In the genomic region with DNA sequence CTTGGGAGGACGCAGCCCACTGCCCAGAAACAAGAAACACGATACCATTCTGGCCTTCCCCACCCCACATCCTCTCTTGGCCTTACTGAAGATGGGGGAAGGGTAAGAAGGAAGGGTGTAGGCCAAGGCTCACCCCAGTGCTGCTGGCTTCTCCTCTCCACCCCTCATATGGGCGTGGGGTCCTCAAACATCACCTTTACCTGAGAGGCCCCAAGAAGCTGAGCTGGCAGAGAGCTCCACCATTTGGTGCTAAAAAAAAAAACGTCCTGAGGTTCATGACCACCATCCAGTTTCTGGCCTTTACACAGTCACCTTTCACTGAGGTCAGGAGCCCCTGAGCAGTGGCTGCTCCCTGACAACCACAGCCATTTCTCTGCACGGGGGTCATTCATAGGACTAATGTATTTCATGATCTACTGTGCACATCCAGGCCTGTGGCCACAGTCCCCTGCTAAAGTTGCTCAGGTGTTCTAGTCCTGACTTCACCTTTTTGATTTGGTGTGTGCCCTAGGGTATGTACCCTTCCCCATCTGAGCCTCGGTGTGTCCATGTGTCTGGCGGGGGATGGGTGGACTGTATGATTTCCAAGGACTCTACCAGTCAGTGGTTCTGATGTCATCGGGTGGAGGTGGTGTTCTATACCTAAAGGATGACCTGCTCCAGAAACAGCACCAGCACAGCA, we compare ENCODE assay signal across 1 cellular context.
A peak's percentile ranks its signal among the peaks of the same experiment; 100 is the strongest.
TF ChIP-seq lines count a peak whose summit lies in the region.

No MANE protein-coding gene starts in this region.

TF ChIP-seq in K562, 482 proteins besides CTCF, POLR2A, EP300 and RAD21 (continues in another document):
- TF ChIP-seq ZNF354B (CRISPR knock-in tag; IDR thresholded peaks at IDR 0.05) (no peak), TEAD4 (IDR thresholded peaks at IDR 0.05; ENCODE audit: low read length) (peak; percentile 39; the same call in 1 of the 2 replicates), TEAD4 (CRISPR knock-in tag; IDR thresholded peaks at IDR 0.05; ENCODE audit: borderline replicate concordance) (no peak), ERF (CRISPR knock-in tag; IDR thresholded peaks at IDR 0.05) (peak; percentile 38; the same call in 1 of the 2 replicates), BDP1 (IDR thresholded peaks at IDR 0.05; ENCODE audit: insufficient read depth, insufficient read length) (no peak), KLF6 (CRISPR knock-in tag; IDR thresholded peaks at IDR 0.05; ENCODE audit: borderline replicate concordance) (0 out of 2 replicates have a peak, but pooled peaks have one; percentile 7), DACH1 (IDR thresholded peaks at IDR 0.05; ENCODE audit: partially characterized antibody) (no peak), RHOXF2B (CRISPR knock-in tag; conservative IDR thresholded peaks at IDR 0.05) (0 out of 2 replicates have a peak, but pooled peaks have one; percentile 11), PML (IDR thresholded peaks at IDR 0.05; ENCODE audit: low read length) (0 out of 2 replicates have a peak, but pooled peaks have one; percentile 13), IFI16 (CRISPR knock-in tag; IDR thresholded peaks at IDR 0.05) (no peak), GABPB2 (CRISPR knock-in tag; conservative IDR thresholded peaks at IDR 0.05) (no peak), U2AF2 (optimal IDR thresholded peaks at IDR 0.05; ENCODE audit: low read depth, low read length) (no peak), PCBP1 (IDR thresholded peaks at IDR 0.05; ENCODE audit: low read depth, low read length, poor library complexity, severe bottlenecking) (no peak), ZNF263 (CRISPR knock-in tag; IDR thresholded peaks at IDR 0.05; ENCODE audit: borderline replicate concordance) (0 out of 2 replicates have a peak, but pooled peaks have one; percentile 28), CBFA2T2 (conservative IDR thresholded peaks at IDR 0.05) (no peak), PRPF4 (IDR thresholded peaks at IDR 0.05; ENCODE audit: insufficient read depth, low read depth, low read length, poor library complexity, severe bottlenecking) (no peak), ESRRA (IDR thresholded peaks at IDR 0.05; ENCODE audit: borderline replicate concordance, low read depth) (0 out of 2 replicates have a peak, but pooled peaks have one; percentile 6), PTTG1 (tag; IDR thresholded peaks at IDR 0.05; ENCODE audit: low read depth) (no peak), TOE1 (IDR thresholded peaks at IDR 0.05; ENCODE audit: borderline replicate concordance) (no peak), TOE1 (CRISPR knock-in tag; IDR thresholded peaks at IDR 0.05; ENCODE audit: borderline replicate concordance, low read depth) (peak; percentile 13; the same call in 1 of the 2 replicates), FOXM1 (IDR thresholded peaks at IDR 0.05; ENCODE audit: low read depth) (no peak), FOXM1 (CRISPR knock-in tag; IDR thresholded peaks at IDR 0.05; ENCODE audit: low read depth) (0 out of 2 replicates have a peak, but pooled peaks have one; percentile 21), ZNF347 (CRISPR knock-in tag; IDR thresholded peaks at IDR 0.05; ENCODE audit: low read depth) (no peak), POLR2B (IDR thresholded peaks at IDR 0.05; ENCODE audit: low read depth, partially characterized antibody) (peak; percentile 16), EHMT2 (IDR thresholded peaks at IDR 0.05) (no peak), OTX1 (CRISPR knock-in tag; IDR thresholded peaks at IDR 0.05) (0 out of 2 replicates have a peak, but pooled peaks have one; percentile 22), TSC22D4 (tag; IDR thresholded peaks at IDR 0.05) (no peak), POLR2H (tag; IDR thresholded peaks at IDR 0.05; ENCODE audit: low read depth) (0 out of 2 replicates have a peak, but pooled peaks have one; percentile 17), RBFOX2 (IDR thresholded peaks at IDR 0.05; ENCODE audit: low read depth, low read length) (peak; percentile 46), PPARD (CRISPR knock-in tag; IDR thresholded peaks at IDR 0.05) (no peak), ILF3 (IDR thresholded peaks at IDR 0.05; ENCODE audit: borderline replicate concordance) (no peak)
- TF ChIP-seq, protein P1, sequence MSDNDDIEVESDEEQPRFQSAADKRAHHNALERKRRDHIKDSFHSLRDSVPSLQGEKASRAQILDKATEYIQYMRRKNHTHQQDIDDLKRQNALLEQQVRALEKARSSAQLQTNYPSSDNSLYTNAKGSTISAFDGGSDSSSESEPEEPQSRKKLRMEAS (CRISPR knock-in tag; IDR thresholded peaks at IDR 0.05), result 0 out of 2 replicates have a peak, but pooled peaks have one; percentile 12
- TF ChIP-seq, protein P2, sequence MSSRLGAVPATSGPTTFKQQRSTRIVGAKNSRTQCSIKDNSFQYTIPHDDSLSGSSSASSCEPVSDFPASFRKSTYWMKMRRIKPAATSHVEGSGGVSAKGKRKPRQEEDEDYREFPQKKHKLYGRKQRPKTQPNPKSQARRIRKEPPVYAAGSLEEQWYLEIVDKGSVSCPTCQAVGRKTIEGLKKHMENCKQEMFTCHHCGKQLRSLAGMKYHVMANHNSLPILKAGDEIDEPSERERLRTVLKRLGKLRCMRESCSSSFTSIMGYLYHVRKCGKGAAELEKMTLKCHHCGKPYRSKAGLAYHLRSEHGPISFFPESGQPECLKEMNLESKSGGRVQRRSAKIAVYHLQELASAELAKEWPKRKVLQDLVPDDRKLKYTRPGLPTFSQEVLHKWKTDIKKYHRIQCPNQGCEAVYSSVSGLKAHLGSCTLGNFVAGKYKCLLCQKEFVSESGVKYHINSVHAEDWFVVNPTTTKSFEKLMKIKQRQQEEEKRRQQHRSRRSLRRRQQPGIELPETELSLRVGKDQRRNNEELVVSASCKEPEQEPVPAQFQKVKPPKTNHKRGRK (tag; IDR thresholded peaks at IDR 0.05), result no peak
- TF ChIP-seq, protein P3, sequence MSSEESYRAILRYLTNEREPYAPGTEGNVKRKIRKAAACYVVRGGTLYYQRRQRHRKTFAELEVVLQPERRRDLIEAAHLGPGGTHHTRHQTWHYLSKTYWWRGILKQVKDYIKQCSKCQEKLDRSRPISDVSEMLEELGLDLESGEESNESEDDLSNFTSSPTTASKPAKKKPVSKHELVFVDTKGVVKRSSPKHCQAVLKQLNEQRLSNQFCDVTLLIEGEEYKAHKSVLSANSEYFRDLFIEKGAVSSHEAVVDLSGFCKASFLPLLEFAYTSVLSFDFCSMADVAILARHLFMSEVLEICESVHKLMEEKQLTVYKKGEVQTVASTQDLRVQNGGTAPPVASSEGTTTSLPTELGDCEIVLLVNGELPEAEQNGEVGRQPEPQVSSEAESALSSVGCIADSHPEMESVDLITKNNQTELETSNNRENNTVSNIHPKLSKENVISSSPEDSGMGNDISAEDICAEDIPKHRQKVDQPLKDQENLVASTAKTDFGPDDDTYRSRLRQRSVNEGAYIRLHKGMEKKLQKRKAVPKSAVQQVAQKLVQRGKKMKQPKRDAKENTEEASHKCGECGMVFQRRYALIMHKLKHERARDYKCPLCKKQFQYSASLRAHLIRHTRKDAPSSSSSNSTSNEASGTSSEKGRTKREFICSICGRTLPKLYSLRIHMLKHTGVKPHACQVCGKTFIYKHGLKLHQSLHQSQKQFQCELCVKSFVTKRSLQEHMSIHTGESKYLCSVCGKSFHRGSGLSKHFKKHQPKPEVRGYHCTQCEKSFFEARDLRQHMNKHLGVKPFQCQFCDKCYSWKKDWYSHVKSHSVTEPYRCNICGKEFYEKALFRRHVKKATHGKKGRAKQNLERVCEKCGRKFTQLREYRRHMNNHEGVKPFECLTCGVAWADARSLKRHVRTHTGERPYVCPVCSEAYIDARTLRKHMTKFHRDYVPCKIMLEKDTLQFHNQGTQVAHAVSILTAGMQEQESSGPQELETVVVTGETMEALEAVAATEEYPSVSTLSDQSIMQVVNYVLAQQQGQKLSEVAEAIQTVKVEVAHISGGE (CRISPR knock-in tag; IDR thresholded peaks at IDR 0.05), result 0 out of 6 replicates have a peak, but pooled peaks of 1 of the 3 experiments have one; percentile 6
- TF ChIP-seq, protein P4, sequence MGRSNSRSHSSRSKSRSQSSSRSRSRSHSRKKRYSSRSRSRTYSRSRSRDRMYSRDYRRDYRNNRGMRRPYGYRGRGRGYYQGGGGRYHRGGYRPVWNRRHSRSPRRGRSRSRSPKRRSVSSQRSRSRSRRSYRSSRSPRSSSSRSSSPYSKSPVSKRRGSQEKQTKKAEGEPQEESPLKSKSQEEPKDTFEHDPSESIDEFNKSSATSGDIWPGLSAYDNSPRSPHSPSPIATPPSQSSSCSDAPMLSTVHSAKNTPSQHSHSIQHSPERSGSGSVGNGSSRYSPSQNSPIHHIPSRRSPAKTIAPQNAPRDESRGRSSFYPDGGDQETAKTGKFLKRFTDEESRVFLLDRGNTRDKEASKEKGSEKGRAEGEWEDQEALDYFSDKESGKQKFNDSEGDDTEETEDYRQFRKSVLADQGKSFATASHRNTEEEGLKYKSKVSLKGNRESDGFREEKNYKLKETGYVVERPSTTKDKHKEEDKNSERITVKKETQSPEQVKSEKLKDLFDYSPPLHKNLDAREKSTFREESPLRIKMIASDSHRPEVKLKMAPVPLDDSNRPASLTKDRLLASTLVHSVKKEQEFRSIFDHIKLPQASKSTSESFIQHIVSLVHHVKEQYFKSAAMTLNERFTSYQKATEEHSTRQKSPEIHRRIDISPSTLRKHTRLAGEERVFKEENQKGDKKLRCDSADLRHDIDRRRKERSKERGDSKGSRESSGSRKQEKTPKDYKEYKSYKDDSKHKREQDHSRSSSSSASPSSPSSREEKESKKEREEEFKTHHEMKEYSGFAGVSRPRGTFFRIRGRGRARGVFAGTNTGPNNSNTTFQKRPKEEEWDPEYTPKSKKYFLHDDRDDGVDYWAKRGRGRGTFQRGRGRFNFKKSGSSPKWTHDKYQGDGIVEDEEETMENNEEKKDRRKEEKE (IDR thresholded peaks at IDR 0.05; ENCODE audit: borderline replicate concordance in 1 of 2, control insufficient read depth in 1 of 2, low read depth in 2 of 2, low read length in 1 of 2), result 0 out of 4 replicates have a peak, but pooled peaks of 1 of the 2 experiments have one; percentile 29
- TF ChIP-seq, protein P5, sequence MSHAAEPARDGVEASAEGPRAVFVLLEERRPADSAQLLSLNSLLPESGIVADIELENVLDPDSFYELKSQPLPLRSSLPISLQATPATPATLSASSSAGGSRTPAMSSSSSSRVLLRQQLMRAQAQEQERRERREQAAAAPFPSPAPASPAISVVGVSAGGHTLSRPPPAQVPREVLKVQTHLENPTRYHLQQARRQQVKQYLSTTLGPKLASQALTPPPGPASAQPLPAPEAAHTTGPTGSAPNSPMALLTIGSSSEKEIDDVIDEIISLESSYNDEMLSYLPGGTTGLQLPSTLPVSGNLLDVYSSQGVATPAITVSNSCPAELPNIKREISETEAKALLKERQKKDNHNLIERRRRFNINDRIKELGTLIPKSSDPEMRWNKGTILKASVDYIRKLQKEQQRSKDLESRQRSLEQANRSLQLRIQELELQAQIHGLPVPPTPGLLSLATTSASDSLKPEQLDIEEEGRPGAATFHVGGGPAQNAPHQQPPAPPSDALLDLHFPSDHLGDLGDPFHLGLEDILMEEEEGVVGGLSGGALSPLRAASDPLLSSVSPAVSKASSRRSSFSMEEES (CRISPR knock-in tag; IDR thresholded peaks at IDR 0.05), result no peak
- TF ChIP-seq, protein P6, sequence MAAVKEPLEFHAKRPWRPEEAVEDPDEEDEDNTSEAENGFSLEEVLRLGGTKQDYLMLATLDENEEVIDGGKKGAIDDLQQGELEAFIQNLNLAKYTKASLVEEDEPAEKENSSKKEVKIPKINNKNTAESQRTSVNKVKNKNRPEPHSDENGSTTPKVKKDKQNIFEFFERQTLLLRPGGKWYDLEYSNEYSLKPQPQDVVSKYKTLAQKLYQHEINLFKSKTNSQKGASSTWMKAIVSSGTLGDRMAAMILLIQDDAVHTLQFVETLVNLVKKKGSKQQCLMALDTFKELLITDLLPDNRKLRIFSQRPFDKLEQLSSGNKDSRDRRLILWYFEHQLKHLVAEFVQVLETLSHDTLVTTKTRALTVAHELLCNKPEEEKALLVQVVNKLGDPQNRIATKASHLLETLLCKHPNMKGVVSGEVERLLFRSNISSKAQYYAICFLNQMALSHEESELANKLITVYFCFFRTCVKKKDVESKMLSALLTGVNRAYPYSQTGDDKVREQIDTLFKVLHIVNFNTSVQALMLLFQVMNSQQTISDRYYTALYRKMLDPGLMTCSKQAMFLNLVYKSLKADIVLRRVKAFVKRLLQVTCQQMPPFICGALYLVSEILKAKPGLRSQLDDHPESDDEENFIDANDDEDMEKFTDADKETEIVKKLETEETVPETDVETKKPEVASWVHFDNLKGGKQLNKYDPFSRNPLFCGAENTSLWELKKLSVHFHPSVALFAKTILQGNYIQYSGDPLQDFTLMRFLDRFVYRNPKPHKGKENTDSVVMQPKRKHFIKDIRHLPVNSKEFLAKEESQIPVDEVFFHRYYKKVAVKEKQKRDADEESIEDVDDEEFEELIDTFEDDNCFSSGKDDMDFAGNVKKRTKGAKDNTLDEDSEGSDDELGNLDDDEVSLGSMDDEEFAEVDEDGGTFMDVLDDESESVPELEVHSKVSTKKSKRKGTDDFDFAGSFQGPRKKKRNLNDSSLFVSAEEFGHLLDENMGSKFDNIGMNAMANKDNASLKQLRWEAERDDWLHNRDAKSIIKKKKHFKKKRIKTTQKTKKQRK (IDR thresholded peaks at IDR 0.05; ENCODE audit: borderline replicate concordance, low read depth, low read length), result no peak
- TF ChIP-seq, protein P7, sequence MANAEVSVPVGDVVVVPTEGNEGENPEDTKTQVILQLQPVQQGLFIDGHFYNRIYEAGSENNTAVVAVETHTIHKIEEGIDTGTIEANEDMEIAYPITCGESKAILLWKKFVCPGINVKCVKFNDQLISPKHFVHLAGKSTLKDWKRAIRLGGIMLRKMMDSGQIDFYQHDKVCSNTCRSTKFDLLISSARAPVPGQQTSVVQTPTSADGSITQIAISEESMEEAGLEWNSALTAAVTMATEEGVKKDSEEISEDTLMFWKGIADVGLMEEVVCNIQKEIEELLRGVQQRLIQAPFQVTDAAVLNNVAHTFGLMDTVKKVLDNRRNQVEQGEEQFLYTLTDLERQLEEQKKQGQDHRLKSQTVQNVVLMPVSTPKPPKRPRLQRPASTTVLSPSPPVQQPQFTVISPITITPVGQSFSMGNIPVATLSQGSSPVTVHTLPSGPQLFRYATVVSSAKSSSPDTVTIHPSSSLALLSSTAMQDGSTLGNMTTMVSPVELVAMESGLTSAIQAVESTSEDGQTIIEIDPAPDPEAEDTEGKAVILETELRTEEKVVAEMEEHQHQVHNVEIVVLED (CRISPR knock-in tag; IDR thresholded peaks at IDR 0.05), result no peak
- TF ChIP-seq, protein P8, sequence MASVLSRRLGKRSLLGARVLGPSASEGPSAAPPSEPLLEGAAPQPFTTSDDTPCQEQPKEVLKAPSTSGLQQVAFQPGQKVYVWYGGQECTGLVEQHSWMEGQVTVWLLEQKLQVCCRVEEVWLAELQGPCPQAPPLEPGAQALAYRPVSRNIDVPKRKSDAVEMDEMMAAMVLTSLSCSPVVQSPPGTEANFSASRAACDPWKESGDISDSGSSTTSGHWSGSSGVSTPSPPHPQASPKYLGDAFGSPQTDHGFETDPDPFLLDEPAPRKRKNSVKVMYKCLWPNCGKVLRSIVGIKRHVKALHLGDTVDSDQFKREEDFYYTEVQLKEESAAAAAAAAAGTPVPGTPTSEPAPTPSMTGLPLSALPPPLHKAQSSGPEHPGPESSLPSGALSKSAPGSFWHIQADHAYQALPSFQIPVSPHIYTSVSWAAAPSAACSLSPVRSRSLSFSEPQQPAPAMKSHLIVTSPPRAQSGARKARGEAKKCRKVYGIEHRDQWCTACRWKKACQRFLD (CRISPR knock-in tag; IDR thresholded peaks at IDR 0.05), result 0 out of 2 replicates have a peak, but pooled peaks have one; percentile 55
- TF ChIP-seq, protein P9, sequence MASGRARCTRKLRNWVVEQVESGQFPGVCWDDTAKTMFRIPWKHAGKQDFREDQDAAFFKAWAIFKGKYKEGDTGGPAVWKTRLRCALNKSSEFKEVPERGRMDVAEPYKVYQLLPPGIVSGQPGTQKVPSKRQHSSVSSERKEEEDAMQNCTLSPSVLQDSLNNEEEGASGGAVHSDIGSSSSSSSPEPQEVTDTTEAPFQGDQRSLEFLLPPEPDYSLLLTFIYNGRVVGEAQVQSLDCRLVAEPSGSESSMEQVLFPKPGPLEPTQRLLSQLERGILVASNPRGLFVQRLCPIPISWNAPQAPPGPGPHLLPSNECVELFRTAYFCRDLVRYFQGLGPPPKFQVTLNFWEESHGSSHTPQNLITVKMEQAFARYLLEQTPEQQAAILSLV (tag; IDR thresholded peaks at IDR 0.05), result no peak
